Comparison of ENCODE assay signal across 15 cellular contexts in the genomic region with DNA sequence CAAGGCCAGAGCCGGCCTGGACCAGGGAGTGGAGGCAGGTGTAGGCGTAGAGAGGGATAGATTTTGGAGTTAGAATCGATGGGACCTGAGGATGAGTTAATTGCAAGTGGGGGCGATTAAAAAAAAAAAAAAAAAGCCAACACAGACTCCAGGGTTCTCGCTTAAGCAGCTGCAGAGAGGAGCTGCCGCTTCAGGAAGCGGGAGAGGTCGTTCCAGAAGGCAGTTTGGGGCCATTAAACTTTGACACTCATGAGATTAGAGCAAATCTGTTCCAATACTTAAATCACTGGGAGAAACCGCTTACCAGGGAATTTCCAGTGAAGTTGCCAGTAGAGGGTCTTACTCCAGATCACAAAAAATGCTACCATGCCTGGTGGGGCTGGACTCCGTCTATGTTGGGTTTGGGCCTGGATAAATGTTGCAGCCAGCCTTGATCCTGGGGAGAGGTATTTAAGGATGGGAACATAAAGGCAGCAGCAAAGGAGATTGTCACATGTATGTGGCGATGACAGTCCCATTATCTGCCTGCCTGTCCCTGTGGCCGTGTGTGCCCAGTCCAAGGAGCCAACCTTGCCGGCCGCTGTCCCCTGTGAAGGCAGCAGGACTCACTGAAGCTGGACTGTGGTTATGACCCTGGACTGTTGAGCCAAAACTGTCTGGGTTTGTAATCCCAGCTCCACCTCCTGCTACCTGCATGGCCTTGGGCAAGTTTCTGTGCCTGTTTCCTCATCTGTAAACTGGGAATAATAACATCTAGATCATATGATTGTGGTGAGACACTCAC. TPM values are rescaled to one million over a fixed set of nuclear protein-coding genes. Genes with fewer than 3 reads are reported as not detected.
DNase-seq lines count a peak whose midpoint lies in the region; ATAC-seq and TF ChIP-seq lines count a peak whose summit lies in the region.
"Had no signal": no experiment of that assay in that cellular context is flagged by ENCODE, and none has a peak within 500 bp of the region (broad histone marks: within the 10 kb centered on the region; RNA-seq: fewer than 3 reads in every experiment).

No MANE protein-coding gene starts in this region.

- no peak overlapping the region for H2BK15ac ChIP-seq in mesendoderm (replicated peaks; ENCODE audit: low read depth)

- H2BK120ac ChIP-seq in mesendoderm (ENCODE audit: low read depth, low read length): no peak overlapping the region

- H3K27me3 ChIP-seq in CD4-positive, alpha-beta memory T cell (ENCODE audit: insufficient read depth, low read length): no peaks in the 10 kb centered on the region
- no peaks in the 10 kb centered on the region for H3K27me3 ChIP-seq in mesendoderm (ENCODE audit: insufficient read depth, low read length, poor library complexity)
- H3K27me3 ChIP-seq: body of pancreas had no signal

- H3K27ac ChIP-seq in CD4-positive, alpha-beta memory T cell (ENCODE audit: low read depth, low read length): no peak overlapping the region
- H3K27ac ChIP-seq in mesendoderm (ENCODE audit: low read depth, low read length) (no peak overlapping the region), coronary artery (no peak overlapping the region)
- H3K27ac ChIP-seq: body of pancreas, esophagus squamous epithelium had no signal

- H3K4me3 ChIP-seq in CD4-positive, alpha-beta memory T cell (ENCODE audit: low read length in 2 of 2): no peak overlapping the region
- H3K4me3 ChIP-seq in mesendoderm (ENCODE audit: low read length) (no peak overlapping the region), coronary artery (no peak overlapping the region)
- H3K4me3 ChIP-seq: body of pancreas had no signal

- no peak for TF ChIP-seq CTCF in GM20000 (IDR thresholded peaks at IDR 0.05; ENCODE audit: extremely low read depth, missing control alignments)
- no peak for TF ChIP-seq CTCF in activated B cell treated with CpG ODN at 0.5 μM for 24 hours (IDR thresholded peaks at IDR 0.05)
- no peak for TF ChIP-seq CTCF in CD14-positive monocyte (IDR thresholded peaks at IDR 0.05)
- TF ChIP-seq CTCF in coronary artery (IDR thresholded peaks at IDR 0.05): no peak

- H4K8ac ChIP-seq in mesendoderm (ENCODE audit: low read depth, low read length): no peak overlapping the region

- no peaks in the 10 kb centered on the region for H3K9me3 Mint-ChIP-seq in CD4-positive, alpha-beta memory T cell
- no peaks in the 10 kb centered on the region for H3K9me3 Mint-ChIP-seq in activated B cell treated with CpG ODN at 0.5 μM for 24 hours
- peaks cover 0 to 6% (median 2%) of the 10 kb centered on the region in 7 donors for H3K9me3 Mint-ChIP-seq in CD14-positive monocyte
- H3K9me3 Mint-ChIP-seq: activated naive CD4-positive, alpha-beta T cell treated with anti-CD3 and anti-CD28 coated beads, Interleukin-2, amount 10 ng/mL, durations not matched to agents 7 days and 5 days; stimulated activated naive CD8-positive, alpha-beta T cell treated with anti-CD3 and anti-CD28 coated beads, Interleukin-15, Interleukin-2, amounts not matched to agents 100 ng/mL and 50 ng/mL, for 24 hours had no signal

- no peak overlapping the region for H3K4ac ChIP-seq in mesendoderm (ENCODE audit: low read depth, low read length)

- H3K4me3 Mint-ChIP-seq in CD4-positive, alpha-beta memory T cell: peak overlapping the region in 5 of 8 donors; percentile 16 to 67 (median 46)
- H3K4me3 Mint-ChIP-seq in activated B cell treated with CpG ODN at 0.5 μM for 24 hours (peak overlapping the region; percentile 33), CD14-positive monocyte (peak overlapping the region in 1 of 2 donors; percentile 75)
- H3K4me3 Mint-ChIP-seq: activated naive CD4-positive, alpha-beta T cell treated with anti-CD3 and anti-CD28 coated beads, Interleukin-2, amount 10 ng/mL, durations not matched to agents 7 days and 5 days; stimulated activated naive CD8-positive, alpha-beta T cell treated with anti-CD3 and anti-CD28 coated beads, Interleukin-15, Interleukin-2, amounts not matched to agents 100 ng/mL and 50 ng/mL, for 24 hours had no signal

- no peak overlapping the region for H2BK5ac ChIP-seq in mesendoderm (ENCODE audit: low read length)

- no peak for ATAC-seq in activated B cell treated with CpG ODN at 0.5 μM for 24 hours (ENCODE audit: low read depth)

- H3K9me3 ChIP-seq in CD4-positive, alpha-beta memory T cell (ENCODE audit: control insufficient read depth in 1 of 2, low read length in 2 of 2): no peaks in the 10 kb centered on the region
- H3K9me3 ChIP-seq: body of pancreas, esophagus squamous epithelium had no signal

- H3K4me1 ChIP-seq in CD4-positive, alpha-beta memory T cell (ENCODE audit: insufficient read depth, low read length): peaks cover 10% of the 10 kb centered on the region
- H3K4me1 ChIP-seq in mesendoderm (ENCODE audit: control insufficient read depth, low read depth, low read length): no peaks in the 10 kb centered on the region

- no peaks in the 10 kb centered on the region for H3K36me3 ChIP-seq in CD4-positive, alpha-beta memory T cell (ENCODE audit: insufficient read depth, low read length)
- no peaks in the 10 kb centered on the region for H3K36me3 ChIP-seq in mesendoderm (ENCODE audit: control insufficient read depth, insufficient read depth, low read length)
- H3K36me3 ChIP-seq: esophagus squamous epithelium had no signal

- no peaks in the 10 kb centered on the region for H3K36me3 Mint-ChIP-seq in CD4-positive, alpha-beta memory T cell
- H3K36me3 Mint-ChIP-seq in activated B cell treated with CpG ODN at 0.5 μM for 24 hours (ENCODE audit: low read depth) (no peaks in the 10 kb centered on the region), CD14-positive monocyte (peaks cover 0 to 8% of the 10 kb centered on the region in 2 donors)
- H3K36me3 Mint-ChIP-seq: activated naive CD4-positive, alpha-beta T cell treated with anti-CD3 and anti-CD28 coated beads, Interleukin-2, amount 10 ng/mL, durations not matched to agents 7 days and 5 days had no signal

- H2AK5ac ChIP-seq in mesendoderm (ENCODE audit: low read length): no peak overlapping the region

- H3K27ac Mint-ChIP-seq in CD4-positive, alpha-beta memory T cell: no peak overlapping the region
- H3K27ac Mint-ChIP-seq in activated B cell treated with CpG ODN at 0.5 μM for 24 hours: no peak overlapping the region
- peak overlapping the region in 3 of 7 donors; percentile 13 to 66 (median 15) for H3K27ac Mint-ChIP-seq in CD14-positive monocyte
- H3K27ac Mint-ChIP-seq: activated naive CD4-positive, alpha-beta T cell treated with anti-CD3 and anti-CD28 coated beads, Interleukin-2, amount 10 ng/mL, durations not matched to agents 7 days and 5 days; stimulated activated naive CD8-positive, alpha-beta T cell treated with anti-CD3 and anti-CD28 coated beads, Interleukin-15, Interleukin-2, amounts not matched to agents 100 ng/mL and 50 ng/mL, for 24 hours had no signal

- CTCF ChIA-PET in CD4-positive, alpha-beta memory T cell (lab: Charles Lee; ENCODE audit: partially characterized antibody): interaction anchor here (0.7 to 1.5 kb wide), 5 partner anchors 10 to 1850 kb away, joined by 3 to 4 read pairs (median 3); no protein-coding TSS in a partner anchor
- CTCF ChIA-PET in activated B cell treated with CpG ODN at 0.5 μM for 24 hours (lab: Charles Lee): interaction anchor here (0.8 kb wide), 1 partner anchor 12 kb away, joined by 3 read pairs; no protein-coding TSS in a partner anchor

- H3K18ac ChIP-seq in mesendoderm (ENCODE audit: low read length): no peak overlapping the region

- H3K4me2 ChIP-seq in mesendoderm (ENCODE audit: low read length): no peak overlapping the region

- no CpG with 5 or more reads among the region's 14 CpGs for WGBS in mesendoderm (ENCODE audit: extremely low coverage, insufficient coverage, low lambda C conversion rate)

- H3K9ac ChIP-seq in mesendoderm (ENCODE audit: low read length): no peak overlapping the region

- H4K5ac ChIP-seq in mesendoderm (ENCODE audit: low read length): no peak overlapping the region

- H3K23ac ChIP-seq in mesendoderm (ENCODE audit: low read length): no peak overlapping the region

- peaks cover 5 to 15% (median 10%) of the 10 kb centered on the region in 4 donors for H3K4me1 Mint-ChIP-seq in CD4-positive, alpha-beta memory T cell
- peaks cover 24% of the 10 kb centered on the region for H3K4me1 Mint-ChIP-seq in activated B cell treated with CpG ODN at 0.5 μM for 24 hours
- H3K4me1 Mint-ChIP-seq in CD14-positive monocyte: peaks cover 9% of the 10 kb centered on the region

- POLR2A ChIA-PET in CD4-positive, alpha-beta memory T cell (lab: Charles Lee; ENCODE audit: partially characterized antibody): interaction anchor here (1.3 kb wide), 1 partner anchor 10 kb away, joined by 4 read pairs; no protein-coding TSS in a partner anchor
- POLR2A ChIA-PET in activated B cell treated with CpG ODN at 0.5 μM for 24 hours (lab: Charles Lee): no interaction called here

- intact Hi-C loops in CD4-positive, alpha-beta memory T cell (cut with micrococcal nuclease): no loop called here
- intact Hi-C loops in activated B cell treated with CpG ODN at 0.5 μM for 24 hours (cut with micrococcal nuclease): no loop called here
- intact Hi-C loops in CD14-positive monocyte (cut with micrococcal nuclease): no loop called here

- no peaks in the 10 kb centered on the region for H3K79me1 ChIP-seq in mesendoderm (ENCODE audit: low read length)

- DNase-seq in CD4-positive, alpha-beta memory T cell: no peak
- DNase-seq in GM20000 (ENCODE audit: low spot score) (peak; percentile 5), activated B cell treated with CpG ODN at 0.5 μM for 24 hours (no peak), mesendoderm (no peak), RKO (ENCODE audit: low spot score) (no peak), CD14-positive monocyte (ENCODE audit: low spot score) (no peak), coronary artery (ENCODE audit: low spot score) (no peak)
- DNase-seq in NK-92 treated with Interleukin-12 subunit alpha and Interleukin-12 subunit beta, amount 100 ng/mL, for 24 hours (lab: John Stamatoyannopoulos, UW): no peak
- DNase-seq: activated CD4-positive, CD25-positive, alpha-beta regulatory T cell; activated naive CD4-positive, alpha-beta T cell treated with anti-CD3 and anti-CD28 coated beads, Interleukin-2, amount 10 ng/mL, durations not matched to agents 7 days and 5 days; body of pancreas; dermis blood vessel endothelial cell; esophagus squamous epithelium had no signal

- H3K27me3 Mint-ChIP-seq in CD4-positive, alpha-beta memory T cell: peaks cover 19 to 24% of the 10 kb centered on the region in 2 donors
- H3K27me3 Mint-ChIP-seq in activated B cell treated with CpG ODN at 0.5 μM for 24 hours (peaks cover 51% of the 10 kb centered on the region), CD14-positive monocyte (ENCODE audit: low read depth in 3 of 3) (peaks cover 34 to 65% (median 62%) of the 10 kb centered on the region in 3 donors)

- no peaks in the 10 kb centered on the region for H3K79me2 ChIP-seq in mesendoderm (ENCODE audit: control insufficient read depth, insufficient read depth, low read length)

- peak overlapping the region; percentile 85 for H3K56ac ChIP-seq in mesendoderm (ENCODE audit: low read length)

RNA-seq across cellular contexts. Expression of a gene that starts 23.9 kb away (rescaled TPM):
- total RNA-seq in CD4-positive, alpha-beta memory T cell: not detected
- not detected for polyA plus RNA-seq in CD4-positive, alpha-beta memory T cell
- total RNA-seq in activated B cell treated with CpG ODN at 0.5 μM for 24 hours: not detected in 2 replicates
- polyA plus RNA-seq in mesendoderm (2013, experiment 1 of 2): 0.28 TPM
- 0.29 TPM for polyA plus RNA-seq in mesendoderm (2013, experiment 2 of 2)
- polyA plus RNA-seq in CD14-positive monocyte: not detected
- total RNA-seq: dermis blood vessel endothelial cell, RPMI7951 had no signal
